In genomic region chr2:233837694-233838229, GRCh38 we compare ENCODE assay signal across 36 cellular contexts. TPM values are rescaled to one million over a fixed set of nuclear protein-coding genes. Genes with fewer than 3 reads are reported as not detected.
DNase-seq lines count a peak whose midpoint lies in the region; ATAC-seq, FAIRE-seq and TF ChIP-seq lines count a peak whose summit lies in the region.
"Had no signal": no experiment of that assay in that cellular context is flagged by ENCODE, and none has a peak within 500 bp of the region (broad histone marks: within the 10 kb centered on the region; RNA-seq: fewer than 3 reads in every experiment).

No MANE protein-coding gene starts in this region.

- H3K4me2 ChIP-seq in GM12878 (ENCODE audit: control insufficient read depth, insufficient read depth) = peak overlapping the region; percentile 3; the same call in 1 of the 2 replicates

- SMC1A ChIA-PET in GM12878 (lab: Charles Lee; ENCODE audit: uncharacterized antibody, unreplicated experiment) = interaction anchor here (1.6 kb wide), 1 partner anchor 10 kb away, joined by 3 read pairs; no protein-coding TSS in a partner anchor

- CTCF ChIA-PET in Panc1 (lab: Charles Lee) = no interaction called here
- CTCF ChIA-PET in GM12878 (lab: Yijun Ruan, JAX) = interaction anchor here (1.2 to 1.4 kb wide), 2 partner anchors 12 to 20 kb away, joined by 3 read pairs; no protein-coding TSS in a partner anchor

- DNase-seq in Panc1 (ENCODE audit: low read depth, low spot score) = no peak
- DNase-seq in GM12878 (ENCODE audit: low read depth, low spot score) = no peak
- DNase-seq in posterior vena cava (ENCODE audit: low spot score) = peak; percentile 40
- DNase-seq in cortex of kidney (lab: John Stamatoyannopoulos, UW) = no peak
- no peak for DNase-seq in HuH-7.5 (ENCODE audit: low spot score)
- no peak for DNase-seq in HPDE6-E6E7 (ENCODE audit: extremely low spot score)
- DNase-seq: activated CD4-positive, alpha-beta T cell treated with anti-CD3 and anti-CD28 coated beads, Interleukin-2, amount 10 ng/mL, durations not matched to agents 7 days and 5 days; activated naive CD4-positive, alpha-beta T cell treated with anti-CD3 and anti-CD28 coated beads, Interleukin-2, amount 50 U/mL, for 16 hours; amniotic stem cell; brain microvascular endothelial cell; CD8-positive, alpha-beta memory T cell; effector CD4-positive, alpha-beta T cell; EL; GOT3; immature natural killer cell; KG1; left cardiac atrium; MG63; NCI-H1105 treated with DMSO at 0.1 percent for 48 hours; NCI-H187 treated with DMSO at 0.1 percent for 48 hours; NCI-H2171; pancreas; small intestine; stimulated activated CD4-positive, alpha-beta T cell treated with anti-CD3 and anti-CD28 coated beads, Interleukin-1b, Interleukin-23, amount 100 ng/mL, for 48 hours; T-helper 9 cell had no signal

- no peak for FAIRE-seq in GM12878 (lab: Jason Lieb, UNC)
- FAIRE-seq: GM18507, pancreas, small intestine had no signal

- H3K27me3 ChIP-seq in ACC112 (ENCODE audit: insufficient read depth, low read length) (no peaks in the 10 kb centered on the region), Panc1 (ENCODE audit: control insufficient read depth, insufficient read depth, low read length) (no peaks in the 10 kb centered on the region), GM12878 (replicated peaks in 1 of 2; ENCODE audit: control insufficient read depth in 2 of 2, insufficient read depth in 2 of 2, low read length in 1 of 2) (no peaks in the 10 kb centered on the region)
- H3K27me3 ChIP-seq: BE2C, brain microvascular endothelial cell, MG63, pancreas, right atrium auricular region, tibial artery had no signal

- intact Hi-C loops in Panc1 (cut with micrococcal nuclease; ENCODE audit: unreplicated experiment) = no loop called here
- intact Hi-C loops in GM12878 (cut with micrococcal nuclease; ENCODE audit: unreplicated experiment) = no loop called here
- intact Hi-C loops in posterior vena cava (cut with DNase I) = no loop called here

- BruUV-seq in Panc1 (replicated peaks; lab: Mats Ljungman, UMichigan) = no TSS peak
- BruUV-seq in GM12878 (replicated peaks; lab: Mats Ljungman, UMichigan) = no TSS peak

- H2AFZ ChIP-seq in ACC112 (ENCODE audit: low read length, unreplicated experiment) (peak overlapping the region; percentile 51), GM12878 (ENCODE audit: control insufficient read depth, low read depth, low read length) (no peak overlapping the region; the same call in 1 of the 2 replicates)

- H3K9me3 ChIP-seq in Panc1 (ENCODE audit: control insufficient read depth, insufficient read depth, low read depth, low read length) (no peaks in the 10 kb centered on the region), GM12878 (replicated peaks; ENCODE audit: control insufficient read depth, insufficient read depth, low read length) (no peaks in the 10 kb centered on the region)
- H3K9me3 ChIP-seq: BE2C, MG63, pancreas, right atrium auricular region, tibial artery had no signal

- H3K79me2 ChIP-seq in ACC112 (ENCODE audit: control insufficient read depth, insufficient read depth, low read length, unreplicated experiment) (peaks cover 67% of the 10 kb centered on the region), GM12878 (ENCODE audit: control insufficient read depth, insufficient read depth, low read length) (peaks cover 32% of the 10 kb centered on the region)

- TF ChIP-seq RAD21 in GM12878 (IDR thresholded peaks at IDR 0.05; ENCODE audit: insufficient read depth, low read depth, low read length) = no peak

- POLR2A ChIA-PET in Panc1 (lab: Charles Lee) = no interaction called here
- POLR2A ChIA-PET in GM12878 (lab: Charles Lee) = no interaction called here

- WGBS in GM12878 (ENCODE audit: insufficient coverage, insufficient replicate concordance, low lambda C conversion rate, missing lambda C conversion rate) = 66% methylated on average over 9 of the region's 9 CpGs

- H3K4me3 ChIP-seq in ACC112 (ENCODE audit: low read depth, low read length) (no peak overlapping the region), Panc1 (ENCODE audit: low read depth in 2 of 2, low read length in 2 of 2) (no peak overlapping the region), GM12878 (no peak overlapping the region)
- H3K4me3 ChIP-seq: MG63, pancreas, right atrium auricular region, tibial artery had no signal

- no peak for TF ChIP-seq POLR2A in GM12878 (IDR thresholded peaks at IDR 0.05; ENCODE audit: low read depth, low read length)

- H3K4me1 ChIP-seq in ACC112 (ENCODE audit: control insufficient read depth, insufficient read depth, low read length, unreplicated experiment) = no peaks in the 10 kb centered on the region
- H3K4me1 ChIP-seq in Panc1 (ENCODE audit: control insufficient read depth, insufficient read depth, low read length) = peaks cover 61% of the 10 kb centered on the region
- H3K4me1 ChIP-seq in GM12878 (ENCODE audit: control insufficient read depth, insufficient read depth, low read length) = peaks cover 13% of the 10 kb centered on the region
- H3K4me1 ChIP-seq: pancreas, right atrium auricular region, tibial artery had no signal

- RAD21 ChIA-PET in GM12878 (lab: Charles Lee; ENCODE audit: unreplicated experiment) = no interaction called here

- ATAC-seq in Panc1 (no peak), GM12878 (no peak), HG02588 (IDR thresholded peaks at IDR 0.05; ENCODE audit: unreplicated experiment) (no peak)
- ATAC-seq: left cardiac atrium; pancreas; stimulated activated naive CD8-positive, alpha-beta T cell treated with anti-CD3 and anti-CD28 coated beads, Interleukin-15, amount 100 ng/mL, for 72 hours had no signal

- no peak overlapping the region for H3K9ac ChIP-seq in GM12878 (ENCODE audit: control insufficient read depth, insufficient read depth, low read length)

- TF ChIP-seq EP300 in GM12878 (IDR thresholded peaks at IDR 0.05; ENCODE audit: borderline replicate concordance in 1 of 2, control insufficient read depth in 1 of 2, low read depth in 2 of 2, low read length in 2 of 2) = no peak

- H3K27ac ChIP-seq in ACC112 (ENCODE audit: low read depth, low read length) (no peak overlapping the region), Panc1 (ENCODE audit: low read length) (peak overlapping the region; percentile 73), GM12878 (ENCODE audit: control insufficient read depth, insufficient read depth) (no peak overlapping the region)
- H3K27ac ChIP-seq: brain microvascular endothelial cell, pancreas, right atrium auricular region, tibial artery had no signal

- no peak for TF ChIP-seq CTCF in Panc1 (IDR thresholded peaks at IDR 0.05)
- no peak for TF ChIP-seq CTCF in GM12878 (IDR thresholded peaks at IDR 0.05 in 2 of 3, conservative IDR thresholded peaks at IDR 0.05 in 1 of 3; ENCODE audit: control insufficient read depth in 2 of 3, extremely low read depth in 1 of 3, insufficient read depth in 1 of 3, low read depth in 3 of 3, low read length in 3 of 3)

- H4K20me1 ChIP-seq in GM12878 (ENCODE audit: control insufficient read depth, insufficient read depth) = no peaks in the 10 kb centered on the region

- in situ Hi-C loops in Panc1 (cut with HindIII; ENCODE audit: low pct_unique_long_range_greater_than_20kb, low sequenced_read_pairs) = no loop called here
- in situ Hi-C loops in GM12878 (cut with MboI) = no loop called here

- H3K36me3 ChIP-seq in ACC112 (ENCODE audit: insufficient read depth, low read length) (peaks cover 32% of the 10 kb centered on the region), Panc1 (ENCODE audit: control insufficient read depth, insufficient read depth, low read length) (peaks cover 28% of the 10 kb centered on the region), GM12878 (ENCODE audit: control insufficient read depth in 2 of 2, insufficient read depth in 2 of 2, low read length in 1 of 2) (peaks cover 38 to 61% of the 10 kb centered on the region in 2 experiments)
- H3K36me3 ChIP-seq: brain microvascular endothelial cell, pancreas, right atrium auricular region, tibial artery had no signal

RNA-seq across cellular contexts. Expression of gene HJURP, which starts 16.6 kb away (rescaled TPM):
- 87.0 TPM for total RNA-seq in Panc1 (2021; ENCODE audit: unreplicated experiment)
- polyA plus RNA-seq in Panc1 (2012; ENCODE audit: insufficient read length) = 65.2 TPM
- 48.9 and 49.7 TPM in 2 replicates for total RNA-seq in GM12878 (2013; cell fraction: nucleolus; rRNA removed)
- 27.0 and 28.9 TPM in 2 replicates for total RNA-seq in GM12878 (2014; rRNA removed)
- 35.3 and 35.4 TPM in 2 replicates for total RNA-seq in GM12878 (2014; rRNA removed; fragmentation: Illumina TruSeq; extraction: Trizol)
- 45.6 and 49.6 TPM in 2 replicates for total RNA-seq in GM12878 (2021)
- 15.9 TPM for polyA plus RNA-seq in GM12878 (2011; ENCODE audit: low read depth)
- 57.4 and 68.9 TPM in 2 replicates for polyA plus RNA-seq in GM12878 (2011; rRNA removed)
- polyA plus RNA-seq in GM12878 (2011; cell fraction: cytosol; rRNA removed) = 54.1 and 63.5 TPM in 2 replicates
- 94.2 and 142 TPM in 2 replicates for polyA plus RNA-seq in GM12878 (2011; cell fraction: nucleus; rRNA removed)
- polyA plus RNA-seq in GM12878 (2012) = 21.1 and 22.8 TPM in 2 replicates
- polyA plus RNA-seq in GM12878 (2014; fragmentation: Illumina TruSeq; extraction: Trizol) = 45.2 and 49.7 TPM in 2 replicates
- polyA plus RNA-seq in GM12878 (2014; fragmentation: Nextera tagmentation; extraction: Ambion mirVana) = 10 to 100 TPM; 12.7 to 12.9 TPM
- 43.6 and 43.7 TPM in 2 replicates for polyA plus RNA-seq in GM12878 (2014; rRNA removed)
- 10 to 100 TPM; 52.4 to 63.1 TPM for polyA plus RNA-seq in GM12878 (2016; fragmentation: Nextera tagmentation; extraction: Ambion mirVana)
- 106 and 138 TPM in 2 replicates for polyA minus RNA-seq in GM12878 (2011; rRNA and poly(A)+ RNA removed)
- polyA minus RNA-seq in GM12878 (2011; cell fraction: cytosol; rRNA and poly(A)+ RNA removed) = 29.7 and 42.4 TPM in 2 replicates
- polyA minus RNA-seq in GM12878 (2011; cell fraction: nucleus; rRNA and poly(A)+ RNA removed) = 25.0 and 25.6 TPM in 2 replicates
- total RNA-seq in posterior vena cava = under 1 TPM in 1 of 2 donors, not detected in 1; 0.42 TPM
- polyA plus RNA-seq: CD8-positive, alpha-beta memory T cell had no signal

RNA-seq across cellular contexts. Expression of gene MROH2A, which starts 59.6 kb away (rescaled TPM):
- total RNA-seq in Panc1 (2021; ENCODE audit: unreplicated experiment) (not detected), GM12878 (2014; rRNA removed) (not detected in 2 replicates), GM12878 (2014; rRNA removed; fragmentation: Illumina TruSeq; extraction: Trizol) (not detected in 2 replicates), GM12878 (2021) (not detected in 2 replicates), posterior vena cava (not detected)
- 0.13 TPM for polyA plus RNA-seq in Panc1 (2012; ENCODE audit: insufficient read length)
- not detected in 2 replicates for total RNA-seq in GM12878 (2013; cell fraction: nucleolus; rRNA removed)
- polyA plus RNA-seq in GM12878 (2011; ENCODE audit: low read depth) = not detected
- polyA plus RNA-seq in GM12878 (2011; rRNA removed) (not detected in 2 replicates), GM12878 (2014; fragmentation: Illumina TruSeq; extraction: Trizol) (not detected in 2 replicates), GM12878 (2014; fragmentation: Nextera tagmentation; extraction: Ambion mirVana) (not detected), GM12878 (2014; rRNA removed) (not detected in 2 replicates), GM12878 (2016; fragmentation: Nextera tagmentation; extraction: Ambion mirVana) (not detected)
- not detected in 2 replicates for polyA plus RNA-seq in GM12878 (2011; cell fraction: cytosol; rRNA removed)
- not detected in 2 replicates for polyA plus RNA-seq in GM12878 (2011; cell fraction: nucleus; rRNA removed)
- not detected in 2 replicates for polyA plus RNA-seq in GM12878 (2012)
- polyA minus RNA-seq in GM12878 (2011; rRNA and poly(A)+ RNA removed) = not detected in 2 replicates
- polyA minus RNA-seq in GM12878 (2011; cell fraction: cytosol; rRNA and poly(A)+ RNA removed) = not detected in 2 replicates
- polyA minus RNA-seq in GM12878 (2011; cell fraction: nucleus; rRNA and poly(A)+ RNA removed) = not detected in 2 replicates
- total RNA-seq: activated CD4-positive, alpha-beta T cell treated with anti-CD3 and anti-CD28 coated beads, Interleukin-2, amount 10 ng/mL, durations not matched to agents 7 days and 5 days; CD8-positive, alpha-beta memory T cell; glomerular endothelial cell; left cardiac atrium; lung microvascular endothelial cell; NCI-H460; pancreas; right atrium auricular region had no signal
- polyA plus RNA-seq: CD8-positive, alpha-beta memory T cell; immature natural killer cell; neural cell; pancreas had no signal

Comparison
In these comparisons a context has a peak if more than half of its experiments do, and no peak if none do; other contexts are left out.
1. RNA of gene HJURP, which starts 16.6 kb away (total RNA-seq): 87.0 TPM in Panc1 (single experiment) and 27.0 to 49.7 TPM in GM12878; 0.42 TPM in posterior vena cava; every median in the first group is over 10 times any median in the second.